Comparison of ENCODE assay signal across 8 cellular contexts in the genomic region with DNA sequence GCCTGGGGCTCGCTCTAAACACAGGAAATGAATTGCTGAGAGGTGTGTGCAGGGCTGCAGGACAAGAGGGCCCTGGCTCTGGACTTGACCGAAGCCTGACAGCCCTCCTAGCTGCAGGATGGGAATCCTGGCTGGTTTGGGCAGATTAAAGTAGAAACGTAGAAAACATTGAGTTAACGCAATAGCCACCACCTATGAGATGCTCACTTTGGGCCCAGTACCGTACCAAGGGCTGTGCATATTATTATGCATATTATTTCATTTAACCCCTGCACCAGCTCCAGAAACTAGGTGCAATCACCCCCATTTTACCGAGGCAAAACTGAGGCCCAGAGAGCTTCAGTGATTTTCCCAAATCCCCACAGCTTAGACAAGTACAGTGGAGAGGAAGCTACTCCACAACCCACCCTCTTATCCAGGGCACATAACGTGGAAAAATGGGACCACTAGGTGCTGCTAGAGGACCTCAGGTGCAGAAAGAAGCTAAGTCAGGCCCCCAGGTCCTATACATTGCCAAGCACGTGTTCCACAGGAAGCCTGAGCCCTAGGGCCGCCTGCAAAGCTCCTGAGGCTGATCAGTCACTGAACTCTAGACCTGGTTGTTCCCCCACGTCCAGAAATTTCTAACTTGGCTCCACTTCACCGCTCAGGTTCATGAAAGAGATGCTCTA.
DNase-seq lines count a peak whose midpoint lies in the region; ATAC-seq and TF ChIP-seq lines count a peak whose summit lies in the region.

No MANE protein-coding gene starts in this region.

- H3K9me3 Mint-ChIP-seq in progenitor cell of endocrine pancreas (ENCODE audit: low read depth) = no peaks in the 10 kb centered on the region
- no peaks in the 10 kb centered on the region for H3K9me3 Mint-ChIP-seq in CD4-positive, alpha-beta memory T cell

- peaks cover 37% of the 10 kb centered on the region for H3K27me3 Mint-ChIP-seq in progenitor cell of endocrine pancreas
- peaks cover 9 to 14% of the 10 kb centered on the region in 2 donors for H3K27me3 Mint-ChIP-seq in CD4-positive, alpha-beta memory T cell

- peak; percentile 49 for TF ChIP-seq CTCF in AG09319 (IDR thresholded peaks at IDR 0.05; ENCODE audit: low read depth, low read length)
- peak; percentile 75 for TF ChIP-seq CTCF in GM12864 (IDR thresholded peaks at IDR 0.05; ENCODE audit: low read depth, low read length, missing control alignments)
- TF ChIP-seq CTCF in progenitor cell of endocrine pancreas (IDR thresholded peaks at IDR 0.05; ENCODE audit: unreplicated experiment) = peak; percentile 48

- no peak overlapping the region for H3K27ac ChIP-seq in CD4-positive, alpha-beta memory T cell (ENCODE audit: low read depth, low read length)

- DNase-seq in AG09319 (ENCODE audit: extremely low read depth, low read depth) (no peak), GM12864 (ENCODE audit: low read depth) (no peak), NCI-H345 (lab: John Stamatoyannopoulos, UW) (peak; percentile 44), brain pericyte (ENCODE audit: low read depth, low spot score) (peak; percentile 22), progenitor cell of endocrine pancreas (ENCODE audit: low spot score, unreplicated experiment) (peak; percentile 10), medulla oblongata (ENCODE audit: extremely low spot score) (no peak)
- no peak for DNase-seq in CD4-positive, alpha-beta memory T cell

- no peaks in the 10 kb centered on the region for H3K9me3 ChIP-seq in CD4-positive, alpha-beta memory T cell (ENCODE audit: control insufficient read depth in 1 of 2, low read length in 2 of 2)

- CTCF ChIA-PET in CD4-positive, alpha-beta memory T cell (lab: Charles Lee; ENCODE audit: partially characterized antibody) = interaction anchor here (1.2 kb wide), 1 partner anchor 13 kb away, joined by 3 read pairs; no protein-coding TSS in a partner anchor

- H3K4me3 ChIP-seq in GM12864 (ENCODE audit: low read depth, low read length) = no peak overlapping the region
- no peak overlapping the region for H3K4me3 ChIP-seq in CD4-positive, alpha-beta memory T cell (ENCODE audit: low read length in 2 of 2)

- no peaks in the 10 kb centered on the region for H3K4me1 Mint-ChIP-seq in progenitor cell of endocrine pancreas (ENCODE audit: low read depth)
- H3K4me1 Mint-ChIP-seq in CD4-positive, alpha-beta memory T cell = no peaks in the 10 kb centered on the region

- H3K36me3 ChIP-seq in CD4-positive, alpha-beta memory T cell (ENCODE audit: insufficient read depth, low read length) = no peaks in the 10 kb centered on the region

- no peak overlapping the region for H3K4me3 Mint-ChIP-seq in progenitor cell of endocrine pancreas (ENCODE audit: low read depth)
- no peak overlapping the region for H3K4me3 Mint-ChIP-seq in CD4-positive, alpha-beta memory T cell

- no peaks in the 10 kb centered on the region for H3K4me1 ChIP-seq in CD4-positive, alpha-beta memory T cell (ENCODE audit: insufficient read depth, low read length)

- intact Hi-C loops in CD4-positive, alpha-beta memory T cell (cut with micrococcal nuclease) = no loop called here

- H3K27me3 ChIP-seq in CD4-positive, alpha-beta memory T cell (ENCODE audit: insufficient read depth, low read length) = no peaks in the 10 kb centered on the region

- no peaks in the 10 kb centered on the region for H3K36me3 Mint-ChIP-seq in progenitor cell of endocrine pancreas (ENCODE audit: insufficient read depth)
- no peaks in the 10 kb centered on the region for H3K36me3 Mint-ChIP-seq in CD4-positive, alpha-beta memory T cell

- no peak for ATAC-seq in HG03025 (IDR thresholded peaks at IDR 0.05; ENCODE audit: low FRiP score, unreplicated experiment)

- POLR2A ChIA-PET in CD4-positive, alpha-beta memory T cell (lab: Charles Lee; ENCODE audit: partially characterized antibody) = no interaction called here

- no peak overlapping the region for H3K27ac Mint-ChIP-seq in progenitor cell of endocrine pancreas
- H3K27ac Mint-ChIP-seq in CD4-positive, alpha-beta memory T cell = no peak overlapping the region

Comparison
In these comparisons a context has a peak if more than half of its experiments do, and no peak if none do; other contexts are left out.
1. DNase-seq: peak in NCI-H345 (single experiment), brain pericyte (single experiment) and progenitor cell of endocrine pancreas (single experiment); none in AG09319 (single experiment), GM12864 (single experiment), CD4-positive, alpha-beta memory T cell (0 of 5) and medulla oblongata (single experiment).
2. Peak in every context shown above with its lines, with median percentiles within 50 percentile points of each other: CTCF ChIP-seq.